ENCODE assay signal across 7 cellular contexts in the genomic region with DNA sequence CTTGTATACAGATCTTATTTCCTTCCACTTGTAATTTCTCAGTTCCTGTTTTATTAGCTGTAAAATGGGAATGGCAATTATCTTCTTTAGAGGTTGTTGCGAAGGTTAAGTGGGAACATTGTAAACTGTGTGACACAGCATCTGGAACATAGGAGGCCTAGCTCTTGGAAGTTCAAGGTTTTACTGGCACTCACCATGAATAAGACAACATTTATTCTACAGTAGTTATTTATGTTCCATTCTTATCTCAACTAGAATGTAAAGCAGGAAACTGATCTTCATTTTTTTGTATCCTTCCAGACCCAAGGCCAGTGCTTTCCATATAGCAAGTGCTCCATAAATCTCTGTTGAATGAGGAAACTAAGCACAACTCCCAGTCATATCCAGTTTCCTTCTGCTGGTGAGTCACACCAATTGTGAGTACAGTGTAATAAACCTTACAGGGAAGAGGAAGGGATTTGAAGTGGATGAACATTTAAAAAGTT. TPM values are rescaled to one million over a fixed set of nuclear protein-coding genes. Genes with fewer than 3 reads are reported as not detected.
DNase-seq lines count a peak whose midpoint lies in the region; ATAC-seq, FAIRE-seq and TF ChIP-seq lines count a peak whose summit lies in the region.

No MANE protein-coding gene starts in this region.

- TF ChIP-seq CTCF in GM06990 (IDR thresholded peaks at IDR 0.05; ENCODE audit: insufficient read depth, low read length, poor library complexity, severe bottlenecking) (no peak), bronchial epithelial cell (IDR thresholded peaks at IDR 0.05; ENCODE audit: insufficient read depth, low read length, severe bottlenecking) (no peak), lower leg skin (IDR thresholded peaks at IDR 0.05) (no peak)

- no peak for DNase-seq in GM06990 (ENCODE audit: extremely low read depth, insufficient read length)
- DNase-seq in NCI-H2029 (lab: John Stamatoyannopoulos, UW): peak; percentile 62
- DNase-seq in bronchial epithelial cell (ENCODE audit: low read depth): peak; percentile 91
- DNase-seq in medulla oblongata (ENCODE audit: extremely low spot score): no peak
- no peak for DNase-seq in lower leg skin (ENCODE audit: low spot score in 2 of 2)

- H3K4me3 ChIP-seq in GM06990 (replicated peaks; ENCODE audit: low read depth, low read length) (peak overlapping the region; percentile 99), bronchial epithelial cell (ENCODE audit: low read depth, low read length) (peak overlapping the region; percentile 87), mucosa of rectum (ENCODE audit: low read length in 2 of 2) (peak overlapping the region; percentile 96 to 99), lower leg skin (ENCODE audit: low read depth, poor library complexity, severe bottlenecking) (no peak overlapping the region)

- no peak for ATAC-seq in GM19395 (IDR thresholded peaks at IDR 0.05; ENCODE audit: unreplicated experiment)

- H3K27ac ChIP-seq in mucosa of rectum (ENCODE audit: low read depth in 2 of 2, low read length in 2 of 2): peak overlapping the region; percentile 99 to 100

- H3K27me3 ChIP-seq in GM06990 (replicated peaks; ENCODE audit: control insufficient read depth, insufficient read depth, low read length) (no peaks in the 10 kb centered on the region), bronchial epithelial cell (ENCODE audit: control insufficient read depth, insufficient read depth, low read length) (no peaks in the 10 kb centered on the region), mucosa of rectum (ENCODE audit: control insufficient read depth in 2 of 2, insufficient read depth in 2 of 2, low read length in 2 of 2) (no peaks in the 10 kb centered on the region)

- H3K9me3 ChIP-seq in mucosa of rectum (ENCODE audit: control insufficient read depth in 2 of 2, low read length in 2 of 2): no peaks in the 10 kb centered on the region

- H3K4me1 ChIP-seq in mucosa of rectum (ENCODE audit: control insufficient read depth in 2 of 2, insufficient read depth in 2 of 2, low read length in 2 of 2): peaks cover 23 to 54% of the 10 kb centered on the region in 2 donors

- no peak for TF ChIP-seq POLR2A in lower leg skin (IDR thresholded peaks at IDR 0.05)

- 50 to 61% methylated on average over 1 of the region's 1 CpG for WGBS in lower leg skin, 2 donors

- H3K9ac ChIP-seq in mucosa of rectum (ENCODE audit: low read depth in 1 of 2, low read length in 2 of 2): peak overlapping the region; percentile 34 to 96

- intact Hi-C loops in lower leg skin (cut with DNase I; ENCODE audit: low total_unique reads): no loop called here

- FAIRE-seq in bronchial epithelial cell (lab: Jason Lieb, UNC): no peak

- H3K36me3 ChIP-seq in GM06990 (ENCODE audit: control insufficient read depth, insufficient read depth, low read length) (no peaks in the 10 kb centered on the region; the same call in 1 of the 2 replicates), bronchial epithelial cell (ENCODE audit: control insufficient read depth, insufficient read depth, low read length) (peaks cover 6% of the 10 kb centered on the region), mucosa of rectum (ENCODE audit: control insufficient read depth in 2 of 2, insufficient read depth in 2 of 2, low read length in 2 of 2) (peaks cover 16 to 17% of the 10 kb centered on the region in 2 donors)

RNA-seq across cellular contexts. Expression of a gene that starts 1.4 kb away (rescaled TPM):
- 31.3 and 46.1 TPM in 2 replicates for total RNA-seq in bronchial epithelial cell
- total RNA-seq in lower leg skin: 10 to 100 TPM; 17.8 to 34.4 (median 22.2) TPM

RNA-seq across cellular contexts. Expression of a gene that starts 15.5 kb away (rescaled TPM):
- total RNA-seq in bronchial epithelial cell (11.1 and 12.5 TPM in 2 replicates), lower leg skin (10 to 100 TPM; 12.4 to 27.0 (median 20.5) TPM)

Comparison
In these comparisons a context has a peak if more than half of its experiments do, and no peak if none do; other contexts are left out.
1. DNase-seq: peak in NCI-H2029 (single experiment) and bronchial epithelial cell (single experiment); none in GM06990 (single experiment), medulla oblongata (single experiment) and lower leg skin (0 of 2).